ENCODE assay signal across 11 cellular contexts in genomic region chr5:54738118-54738972, GRCh38.
DNase-seq lines count a peak whose midpoint lies in the region; ATAC-seq and TF ChIP-seq lines count a peak whose summit lies in the region.
"Had no signal": no experiment of that assay in that cellular context is flagged by ENCODE, and none has a peak within 500 bp of the region (broad histone marks: within the 10 kb centered on the region; RNA-seq: fewer than 3 reads in every experiment).

No MANE protein-coding gene starts in this region.

- intact Hi-C loops in CD14-positive monocyte (cut with micrococcal nuclease): no loop called here
- intact Hi-C loops in esophagus muscularis mucosa (cut with DNase I): no loop called here

- H3K27ac ChIP-seq in esophagus muscularis mucosa (replicated peaks in 1 of 4) (no peak overlapping the region), neuronal stem cell (replicated peaks; ENCODE audit: low read length) (no peak overlapping the region)

- no peak for TF ChIP-seq CTCF in CD14-positive monocyte (IDR thresholded peaks at IDR 0.05)
- no peak for TF ChIP-seq CTCF in esophagus muscularis mucosa (IDR thresholded peaks at IDR 0.05)

- peak overlapping the region; percentile 24 to 92 (median 79) for H3K27ac Mint-ChIP-seq in CD14-positive monocyte
- H3K27ac Mint-ChIP-seq: activated T-helper 17 cell treated with anti-CD3 and anti-CD28 coated beads, Interleukin-2, amount 50 U/mL, for 72 hours had no signal

- H3K36me3 Mint-ChIP-seq in CD14-positive monocyte: no peaks in the 10 kb centered on the region

- no peak overlapping the region for H2BK12ac ChIP-seq in neuronal stem cell (ENCODE audit: low read length)

- H3K18ac ChIP-seq in neuronal stem cell (ENCODE audit: low read length): no peak overlapping the region

- H3K4ac ChIP-seq in neuronal stem cell (ENCODE audit: low read length): no peak overlapping the region

- H3K27me3 Mint-ChIP-seq in CD14-positive monocyte (ENCODE audit: low read depth in 3 of 3): peaks cover 0 to 4% (median 3%) of the 10 kb centered on the region in 3 donors
- H3K27me3 Mint-ChIP-seq: activated T-helper 17 cell treated with anti-CD3 and anti-CD28 coated beads, Interleukin-2, amount 50 U/mL, for 72 hours had no signal

- no peak overlapping the region for H3K4me2 ChIP-seq in neuronal stem cell (ENCODE audit: insufficient read depth, low read length, poor library complexity, severe bottlenecking)

- 80% methylated on average over 5 of the region's 6 CpGs for WGBS in esophagus muscularis mucosa
- WGBS in neuronal stem cell (ENCODE audit: extremely low coverage in 2 of 2, insufficient read length in 2 of 2, insufficient replicate concordance in 1 of 2), 2 donors: no CpG with 5 or more reads among the region's 6 CpGs

- H4K8ac ChIP-seq in neuronal stem cell (ENCODE audit: low read depth, low read length): no peak overlapping the region

- H2AK5ac ChIP-seq in neuronal stem cell (ENCODE audit: low read depth, low read length): no peak overlapping the region

- no peaks in the 10 kb centered on the region for H3K79me1 ChIP-seq in neuronal stem cell (ENCODE audit: low read depth, low read length)

- in situ Hi-C loops in G401 (cut with HindIII; ENCODE audit: low sequenced_read_pairs): no loop called here

- peaks cover 0 to 3% (median 0%) of the 10 kb centered on the region in 4 donors for H3K27me3 ChIP-seq in esophagus muscularis mucosa
- H3K27me3 ChIP-seq in neuronal stem cell (ENCODE audit: control insufficient read depth in 3 of 3, insufficient read depth in 3 of 3, low read depth in 1 of 3, low read length in 3 of 3): no peaks in the 10 kb centered on the region

- H4K91ac ChIP-seq in neuronal stem cell (ENCODE audit: low read depth, low read length, poor library complexity): no peak overlapping the region

- DNase-seq in CD14-positive monocyte (ENCODE audit: low spot score): peak; percentile 78
- peak; percentile 68 for DNase-seq in NCI-H2029 treated with DMSO at 0.1 percent for 48 hours (lab: John Stamatoyannopoulos, UW)
- peak; percentile 91 for DNase-seq in esophagus muscularis mucosa (ENCODE audit: extremely low spot score)
- DNase-seq in neuronal stem cell (ENCODE audit: low spot score): no peak
- no peak for DNase-seq in G401 (ENCODE audit: low spot score)
- DNase-seq: occipital lobe; stimulated activated naive CD4-positive, alpha-beta T cell had no signal

- H2BK120ac ChIP-seq in neuronal stem cell (ENCODE audit: low read depth, low read length): no peak overlapping the region

- H3K36me3 ChIP-seq in esophagus muscularis mucosa: no peaks in the 10 kb centered on the region
- H3K36me3 ChIP-seq in neuronal stem cell (replicated peaks in 1 of 2; ENCODE audit: control insufficient read depth in 2 of 2, insufficient read depth in 2 of 2, low read length in 2 of 2): no peaks in the 10 kb centered on the region

- H3K4me3 ChIP-seq in esophagus muscularis mucosa (no peak overlapping the region), neuronal stem cell (ENCODE audit: low read length in 2 of 2) (no peak overlapping the region)

- H3K9ac ChIP-seq in neuronal stem cell (ENCODE audit: low read depth, low read length, poor library complexity): no peak overlapping the region

- H2BK15ac ChIP-seq in neuronal stem cell (ENCODE audit: low read length): no peak overlapping the region

- no peak overlapping the region for H3K14ac ChIP-seq in neuronal stem cell (ENCODE audit: low read length)

- ATAC-seq in GM18868 (IDR thresholded peaks at IDR 0.05; ENCODE audit: unreplicated experiment): no peak
- no peak for ATAC-seq in GM19328 (IDR thresholded peaks at IDR 0.05; ENCODE audit: unreplicated experiment)
- ATAC-seq in GM19455 (IDR thresholded peaks at IDR 0.05; ENCODE audit: unreplicated experiment): no peak
- ATAC-seq: activated T-helper 17 cell treated with anti-CD3 and anti-CD28 coated beads, Interleukin-2, amount 50 U/mL, for 72 hours had no signal

- no peak overlapping the region for H3K23ac ChIP-seq in neuronal stem cell (ENCODE audit: low read depth, low read length, poor library complexity)

- H2BK5ac ChIP-seq in neuronal stem cell (ENCODE audit: low read length): no peak overlapping the region

- peaks cover 28% of the 10 kb centered on the region for H3K4me1 Mint-ChIP-seq in CD14-positive monocyte

- no peaks in the 10 kb centered on the region for H3K9me3 ChIP-seq in esophagus muscularis mucosa
- peaks cover 0 to 3% of the 10 kb centered on the region in 2 donors for H3K9me3 ChIP-seq in neuronal stem cell (replicated peaks in 1 of 2; ENCODE audit: control insufficient read depth in 2 of 2, insufficient read depth in 1 of 2, low read depth in 1 of 2, low read length in 2 of 2)

- H3K4me1 ChIP-seq in esophagus muscularis mucosa: peaks cover 0 to 14% (median 1%) of the 10 kb centered on the region in 4 donors
- peaks cover 0 to 9% of the 10 kb centered on the region in 2 donors for H3K4me1 ChIP-seq in neuronal stem cell (ENCODE audit: control insufficient read depth in 2 of 2, insufficient read depth in 1 of 2, low read depth in 1 of 2, low read length in 2 of 2)

- peak overlapping the region; percentile 23 for H2AFZ ChIP-seq in neuronal stem cell (ENCODE audit: low read length)

- no peak for TF ChIP-seq EP300 in esophagus muscularis mucosa (IDR thresholded peaks at IDR 0.05)

- H3K9me3 Mint-ChIP-seq in CD14-positive monocyte: peaks cover 0 to 3% (median 0%) of the 10 kb centered on the region in 7 donors
- H3K9me3 Mint-ChIP-seq: activated T-helper 17 cell treated with anti-CD3 and anti-CD28 coated beads, Interleukin-2, amount 50 U/mL, for 72 hours had no signal

- H3K4me3 Mint-ChIP-seq in CD14-positive monocyte: no peak overlapping the region
- H3K4me3 Mint-ChIP-seq: activated T-helper 17 cell treated with anti-CD3 and anti-CD28 coated beads, Interleukin-2, amount 50 U/mL, for 72 hours had no signal

- TF ChIP-seq POLR2A in esophagus muscularis mucosa (IDR thresholded peaks at IDR 0.05; ENCODE audit: low read depth): no peak

Comparison
In these comparisons a context has a peak if more than half of its experiments do, and no peak if none do; other contexts are left out.
1. DNase-seq: peak in CD14-positive monocyte (single experiment), NCI-H2029 treated with DMSO at 0.1 percent for 48 hours (single experiment) and esophagus muscularis mucosa (single experiment); none in neuronal stem cell (single experiment) and G401 (single experiment).